ENCODE assay signal across 18 cellular contexts in genomic region chr3:149270180-149270579, GRCh38. TPM values are rescaled to one million over a fixed set of nuclear protein-coding genes. Genes with fewer than 3 reads are reported as not detected.
"Had no signal": no experiment of that assay in that cellular context is flagged by ENCODE, and none has a peak within 500 bp of the region (broad histone marks: within the 10 kb centered on the region; RNA-seq: fewer than 3 reads in every experiment).

No MANE protein-coding gene starts in this region.

- H3K36me3 Mint-ChIP-seq: activated naive CD4-positive, alpha-beta T cell treated with anti-CD3 and anti-CD28 coated beads, Interleukin-2, amount 50 U/mL, for 24 hours had no signal

- H3K4me1 ChIP-seq: testis had no signal

- H3K27me3 Mint-ChIP-seq: activated B cell treated with CpG ODN at 0.5 μM for 24 hours; activated naive CD4-positive, alpha-beta T cell treated with anti-CD3 and anti-CD28 coated beads, Interleukin-2, amount 50 U/mL, for 24 hours; stimulated activated naive CD8-positive, alpha-beta T cell treated with anti-CD3 and anti-CD28 coated beads, Interleukin-15, Interleukin-2, amounts not matched to agents 100 ng/mL and 50 ng/mL, for 24 hours; T-helper 17 cell had no signal

- H3K36me3 ChIP-seq: esophagus muscularis mucosa, gastrocnemius medialis, heart right ventricle, left ventricle myocardium inferior, sigmoid colon had no signal

- H3K4me1 Mint-ChIP-seq: activated CD4-positive, alpha-beta T cell treated with anti-CD3 and anti-CD28 coated beads, Interleukin-2, amount 10 ng/mL, durations not matched to agents 7 days and 5 days; activated naive CD4-positive, alpha-beta T cell treated with anti-CD3 and anti-CD28 coated beads, Interleukin-2, amount 50 U/mL, for 24 hours; nephron progenitor cell had no signal

- H3K9me3 Mint-ChIP-seq: activated B cell treated with CpG ODN at 0.5 μM for 24 hours; activated CD4-positive, alpha-beta T cell treated with anti-CD3 and anti-CD28 coated beads, Interleukin-2, amount 10 ng/mL, durations not matched to agents 7 days and 5 days; activated naive CD4-positive, alpha-beta T cell treated with anti-CD3 and anti-CD28 coated beads, Interleukin-2, amount 50 U/mL, for 24 hours; nephron progenitor cell; stimulated activated naive CD8-positive, alpha-beta T cell treated with anti-CD3 and anti-CD28 coated beads, Interleukin-15, Interleukin-2, amounts not matched to agents 100 ng/mL and 50 ng/mL, for 24 hours had no signal

- H3K9me3 ChIP-seq: esophagus muscularis mucosa, gastrocnemius medialis, heart right ventricle, left ventricle myocardium inferior, sigmoid colon, testis had no signal

- ATAC-seq: gastrocnemius medialis, heart right ventricle, T-helper 17 cell had no signal

- H3K4me3 Mint-ChIP-seq: activated B cell treated with CpG ODN at 0.5 μM for 24 hours; activated CD4-positive, alpha-beta T cell treated with anti-CD3 and anti-CD28 coated beads, Interleukin-2, amount 10 ng/mL, durations not matched to agents 7 days and 5 days; activated naive CD4-positive, alpha-beta T cell treated with anti-CD3 and anti-CD28 coated beads, Interleukin-2, amount 50 U/mL, for 24 hours; nephron progenitor cell; stimulated activated naive CD8-positive, alpha-beta T cell treated with anti-CD3 and anti-CD28 coated beads, Interleukin-15, Interleukin-2, amounts not matched to agents 100 ng/mL and 50 ng/mL, for 24 hours; T-helper 17 cell had no signal

- H3K27ac ChIP-seq: esophagus muscularis mucosa, gastrocnemius medialis, heart right ventricle, left ventricle myocardium inferior, sigmoid colon, testis had no signal

- H3K4me3 ChIP-seq: esophagus muscularis mucosa, gastrocnemius medialis, heart right ventricle, left ventricle myocardium inferior, sigmoid colon, testis had no signal

- H3K27me3 ChIP-seq: esophagus muscularis mucosa, gastrocnemius medialis, heart right ventricle, sigmoid colon, testis had no signal

- DNase-seq: activated B cell treated with CpG ODN at 0.5 μM for 24 hours; activated CD4-positive, alpha-beta T cell treated with anti-CD3 and anti-CD28 coated beads, Interleukin-2, amount 10 ng/mL, durations not matched to agents 7 days and 5 days; activated effector memory CD4-positive, alpha-beta T cell treated with Interleukin-2 at 50 U/mL for 16 hours; cerebellar nuclear complex; gastrocnemius medialis; heart right ventricle; islet precursor cell; left ventricle myocardium inferior; mesendoderm; nephron progenitor cell; sigmoid colon; stimulated activated CD4-positive, alpha-beta T cell treated with anti-CD3 and anti-CD28 coated beads, Interleukin-4, amount 100 ng/mL, for 1 hour; T-helper 17 cell; testis had no signal

- H3K27ac Mint-ChIP-seq: activated B cell treated with CpG ODN at 0.5 μM for 24 hours; activated CD4-positive, alpha-beta T cell treated with anti-CD3 and anti-CD28 coated beads, Interleukin-2, amount 10 ng/mL, durations not matched to agents 7 days and 5 days; activated naive CD4-positive, alpha-beta T cell treated with anti-CD3 and anti-CD28 coated beads, Interleukin-2, amount 50 U/mL, for 24 hours; nephron progenitor cell; stimulated activated naive CD8-positive, alpha-beta T cell treated with anti-CD3 and anti-CD28 coated beads, Interleukin-15, Interleukin-2, amounts not matched to agents 100 ng/mL and 50 ng/mL, for 24 hours; T-helper 17 cell had no signal

RNA-seq across cellular contexts. Expression of gene CP, which starts 48.6 kb away (rescaled TPM):
- total RNA-seq: activated B cell treated with CpG ODN at 0.5 μM for 24 hours; activated CD4-positive, alpha-beta T cell treated with anti-CD3 and anti-CD28 coated beads, Interleukin-2, amount 10 ng/mL, durations not matched to agents 7 days and 5 days; dermis microvascular lymphatic vessel endothelial cell; T-helper 17 cell had no signal
